14 cellular contexts compared by ENCODE assay signal in genomic region chr1:181094402-181094801, GRCh38. TPM values are rescaled to one million over a fixed set of nuclear protein-coding genes. Genes with fewer than 3 reads are reported as not detected.
DNase-seq lines count a peak whose midpoint lies in the region; ATAC-seq, FAIRE-seq and TF ChIP-seq lines count a peak whose summit lies in the region.
"Had no signal": no experiment of that assay in that cellular context is flagged by ENCODE, and none has a peak within 500 bp of the region (broad histone marks: within the 10 kb centered on the region; RNA-seq: fewer than 3 reads in every experiment).

No MANE protein-coding gene starts in this region.

- SMC1A ChIA-PET in GM12878 (lab: Charles Lee; ENCODE audit: uncharacterized antibody, unreplicated experiment) = interaction anchor here (0.9 to 39.2 kb wide), 3 partner anchors 8 to 57 kb away, joined by 3 to 1399 read pairs (median 123); no protein-coding TSS in a partner anchor

- H3K4me3 Mint-ChIP-seq in mesothelial cell of epicardium = no peak overlapping the region
- H3K4me3 Mint-ChIP-seq in stimulated activated effector memory CD8-positive, alpha-beta T cell treated with anti-CD3 and anti-CD28 coated beads, Interleukin-12 subunit alpha, Interleukin-12 subunit beta, amount 100 ng/mL, for 72 hours = peak overlapping the region; percentile 6
- H3K4me3 Mint-ChIP-seq in stimulated activated naive B cell treated with anti-CD40 and anti-IgM and Interleukin-4, amounts not matched to agents 10 μg/mL and 1 μg/mL and 100 μg/mL, for 72 hours = peak overlapping the region in 1 of 2 donors; percentile 69
- H3K4me3 Mint-ChIP-seq: activated naive CD8-positive, alpha-beta T cell treated with anti-CD3 and anti-CD28 coated beads for 36 hours had no signal

- peak overlapping the region; percentile 62 for H3K4ac ChIP-seq in IMR-90 (ENCODE audit: low read depth, low read length)

- H3K18ac ChIP-seq in IMR-90 (ENCODE audit: low read depth, low read length) = no peak overlapping the region

- H2BK20ac ChIP-seq in IMR-90 (ENCODE audit: low read depth, low read length) = no peak overlapping the region

- H4K91ac ChIP-seq in IMR-90 (ENCODE audit: insufficient read depth, low read depth, low read length) = peak overlapping the region; percentile 20; the same call in 1 of the 2 replicates

- H3K79me1 ChIP-seq in IMR-90 (ENCODE audit: low read depth in 1 of 2, low read length in 2 of 2) = peaks cover 8 to 44% of the 10 kb centered on the region in 2 experiments; a peak in 3 of 4 replicates

- H3K36me3 ChIP-seq in IMR-90 (ENCODE audit: control insufficient read depth, insufficient read depth, low read length) (peaks cover 3% of the 10 kb centered on the region; the same call in 1 of the 2 replicates), GM12878 (ENCODE audit: control insufficient read depth in 2 of 2, insufficient read depth in 2 of 2, low read length in 1 of 2) (peaks cover 0 to 18% of the 10 kb centered on the region in 2 experiments; a peak in 3 of 4 replicates)
- H3K36me3 ChIP-seq: thyroid gland had no signal

- H2AFZ ChIP-seq in IMR-90 (replicated peaks; ENCODE audit: low read length, poor library complexity) (no peak overlapping the region), GM12878 (ENCODE audit: control insufficient read depth, low read depth, low read length) (no peak overlapping the region)

- POLR2A ChIA-PET in IMR-90 (lab: Charles Lee; ENCODE audit: unreplicated experiment) = interaction anchor here (0.6 to 1.0 kb wide), 4 partner anchors 10 to 47 kb away, joined by 3 to 6 read pairs (median 4); no protein-coding TSS in a partner anchor
- POLR2A ChIA-PET in GM12878 (lab: Charles Lee) = interaction anchor here (4.1 to 16.3 kb wide), 2 partner anchors 11 to 35 kb away, joined by 18 to 256 read pairs; no protein-coding TSS in a partner anchor

- H3K9me3 ChIP-seq in IMR-90 (ENCODE audit: control insufficient read depth, insufficient read depth, low read length) (no peaks in the 10 kb centered on the region), GM12878 (replicated peaks; ENCODE audit: control insufficient read depth, insufficient read depth, low read length) (no peaks in the 10 kb centered on the region; the same call in 2 of the 3 replicates)
- H3K9me3 ChIP-seq: thyroid gland had no signal

- RAD21 ChIA-PET in GM12878 (lab: Charles Lee; ENCODE audit: unreplicated experiment) = interaction anchor here (1.0 to 26.9 kb wide), 2 partner anchors 41 to 61 kb away, joined by 3 to 966 read pairs; no protein-coding TSS in a partner anchor

- no peaks in the 10 kb centered on the region for H3K27me3 Mint-ChIP-seq in mesothelial cell of epicardium (ENCODE audit: low read depth)
- no peaks in the 10 kb centered on the region for H3K27me3 Mint-ChIP-seq in stimulated activated naive B cell treated with anti-CD40 and anti-IgM and Interleukin-4, amounts not matched to agents 10 μg/mL and 1 μg/mL and 100 μg/mL, for 72 hours
- H3K27me3 Mint-ChIP-seq: activated naive CD8-positive, alpha-beta T cell treated with anti-CD3 and anti-CD28 coated beads for 36 hours had no signal

- intact Hi-C loops in IMR-90 (cut with micrococcal nuclease) (loop anchor here (5.0 kb wide), 2 partner anchors 72 to 212 kb away; partner anchors contain the start of gene STX6), GM12878 (cut with micrococcal nuclease; ENCODE audit: unreplicated experiment) (no loop called here)

- H4K20me1 ChIP-seq in IMR-90 (ENCODE audit: insufficient read depth, low read length) (peaks cover 55% of the 10 kb centered on the region), GM12878 (ENCODE audit: control insufficient read depth, insufficient read depth) (peaks cover 5% of the 10 kb centered on the region; the same call in 1 of the 2 replicates)

- 0 out of 3 replicates have a peak overlapping the region, but pooled peaks have one; percentile 0 for H2BK15ac ChIP-seq in IMR-90 (ENCODE audit: low read depth, low read length)

- in situ Hi-C loops in IMR-90 (cut with MboI; ENCODE audit: low sequenced_read_pairs) = no loop called here
- in situ Hi-C loops in GM12878 (cut with MboI) = loop anchor here (5.0 kb wide), 1 partner anchor 38 kb away; no protein-coding TSS in a partner anchor

- H3K14ac ChIP-seq in IMR-90 (replicated peaks; ENCODE audit: low read depth, low read length) = 0 out of 2 replicates have a peak overlapping the region, but pooled peaks have one; percentile 53

- no peak for FAIRE-seq in GM12878 (lab: Jason Lieb, UNC)
- no peak for FAIRE-seq in GM12892 (lab: Jason Lieb, UNC)
- FAIRE-seq: frontal cortex, TTC549 had no signal

- H2AK5ac ChIP-seq in IMR-90 (ENCODE audit: low read depth, low read length) = peak overlapping the region; percentile 63; the same call in 1 of the 2 replicates

- no peak overlapping the region for H4K5ac ChIP-seq in IMR-90 (ENCODE audit: low read depth, low read length)

- no peak overlapping the region for H2AK9ac ChIP-seq in IMR-90 (replicated peaks; ENCODE audit: low read depth, low read length, poor library complexity)

- H3K27ac ChIP-seq in IMR-90 (ENCODE audit: insufficient read depth, low read length) (peak overlapping the region; percentile 56; the same call in 1 of the 2 replicates), GM12878 (ENCODE audit: control insufficient read depth, insufficient read depth) (no peak overlapping the region)

- dilution Hi-C loops in IMR-90 (cut with HindIII; ENCODE audit: low sequenced_read_pairs, unreplicated experiment) = no loop called here

- no CpG with 5 or more reads among the region's 3 CpGs for WGBS in IMR-90 (ENCODE audit: extremely low coverage in 2 of 2, insufficient read length in 1 of 2), 2 experiments
- 98% methylated on average over 3 of the region's 3 CpGs for WGBS in GM12878 (ENCODE audit: insufficient coverage, insufficient replicate concordance, low lambda C conversion rate, missing lambda C conversion rate)

- H3K27me3 ChIP-seq in IMR-90 (ENCODE audit: control insufficient read depth, insufficient read depth, low read length) (no peaks in the 10 kb centered on the region), GM12878 (replicated peaks in 1 of 2; ENCODE audit: control insufficient read depth in 2 of 2, insufficient read depth in 2 of 2, low read length in 1 of 2) (no peaks in the 10 kb centered on the region)
- H3K27me3 ChIP-seq: thyroid gland had no signal

- TF ChIP-seq EP300 in GM12878 (IDR thresholded peaks at IDR 0.05; ENCODE audit: borderline replicate concordance in 1 of 2, control insufficient read depth in 1 of 2, low read depth in 2 of 2, low read length in 2 of 2) = no peak

- peaks cover 1% of the 10 kb centered on the region for H3K36me3 Mint-ChIP-seq in mesothelial cell of epicardium
- peaks cover 64% of the 10 kb centered on the region for H3K36me3 Mint-ChIP-seq in stimulated activated effector memory CD8-positive, alpha-beta T cell treated with anti-CD3 and anti-CD28 coated beads, Interleukin-12 subunit alpha, Interleukin-12 subunit beta, amount 100 ng/mL, for 72 hours
- H3K36me3 Mint-ChIP-seq in stimulated activated naive B cell treated with anti-CD40 and anti-IgM and Interleukin-4, amounts not matched to agents 10 μg/mL and 1 μg/mL and 100 μg/mL, for 72 hours = peaks cover 53 to 73% of the 10 kb centered on the region in 2 donors

- no peak overlapping the region for H3K23ac ChIP-seq in IMR-90 (ENCODE audit: low read depth, low read length)

- H2BK5ac ChIP-seq in IMR-90 (ENCODE audit: low read depth, low read length, poor library complexity, severe bottlenecking) = peak overlapping the region; percentile 55

- TF ChIP-seq POLR2A in IMR-90 (IDR thresholded peaks at IDR 0.05; ENCODE audit: low read depth, low read length) (no peak), GM12878 (IDR thresholded peaks at IDR 0.05; ENCODE audit: low read depth, low read length) (no peak), GM12892 (IDR thresholded peaks at IDR 0.05; ENCODE audit: low read depth, low read length) (no peak)

- peak overlapping the region; percentile 94 for H3K27ac Mint-ChIP-seq in mesothelial cell of epicardium
- no peak overlapping the region for H3K27ac Mint-ChIP-seq in stimulated activated effector memory CD8-positive, alpha-beta T cell treated with anti-CD3 and anti-CD28 coated beads, Interleukin-12 subunit alpha, Interleukin-12 subunit beta, amount 100 ng/mL, for 72 hours
- H3K27ac Mint-ChIP-seq in stimulated activated naive B cell treated with anti-CD40 and anti-IgM and Interleukin-4, amounts not matched to agents 10 μg/mL and 1 μg/mL and 100 μg/mL, for 72 hours = no peak overlapping the region
- H3K27ac Mint-ChIP-seq: activated naive CD8-positive, alpha-beta T cell treated with anti-CD3 and anti-CD28 coated beads for 36 hours had no signal

- no peaks in the 10 kb centered on the region for H3K9me3 Mint-ChIP-seq in mesothelial cell of epicardium
- no peaks in the 10 kb centered on the region for H3K9me3 Mint-ChIP-seq in stimulated activated effector memory CD8-positive, alpha-beta T cell treated with anti-CD3 and anti-CD28 coated beads, Interleukin-12 subunit alpha, Interleukin-12 subunit beta, amount 100 ng/mL, for 72 hours
- H3K9me3 Mint-ChIP-seq in stimulated activated naive B cell treated with anti-CD40 and anti-IgM and Interleukin-4, amounts not matched to agents 10 μg/mL and 1 μg/mL and 100 μg/mL, for 72 hours = no peaks in the 10 kb centered on the region
- H3K9me3 Mint-ChIP-seq: activated naive CD8-positive, alpha-beta T cell treated with anti-CD3 and anti-CD28 coated beads for 36 hours had no signal

- no peak overlapping the region for H3K4me3 ChIP-seq in IMR-90 (ENCODE audit: insufficient read depth, low read depth, low read length)
- no peak overlapping the region for H3K4me3 ChIP-seq in GM12878
- H3K4me3 ChIP-seq: thyroid gland had no signal

- DNase-seq in IMR-90 (no peak), GM12878 (ENCODE audit: low read depth, low spot score) (no peak), mesothelial cell of epicardium (ENCODE audit: low spot score in 2 of 2, unreplicated experiment in 2 of 2) (no peak), GM12892 (ENCODE audit: insufficient read length) (no peak), GM10266 (ENCODE audit: extremely low spot score) (no peak)
- no peak for DNase-seq in stimulated activated effector memory CD8-positive, alpha-beta T cell treated with anti-CD3 and anti-CD28 coated beads, Interleukin-12 subunit alpha, Interleukin-12 subunit beta, amount 100 ng/mL, for 72 hours (ENCODE audit: low spot score in 2 of 2)
- DNase-seq in stimulated activated naive B cell treated with anti-CD40 and anti-IgM and Interleukin-4, amounts not matched to agents 10 μg/mL and 1 μg/mL and 100 μg/mL, for 72 hours = no peak
- DNase-seq: activated naive CD8-positive, alpha-beta T cell treated with anti-CD3 and anti-CD28 coated beads for 36 hours; COR-L47; NCI-H774; thyroid gland had no signal

- 0 out of 2 replicates have a peak overlapping the region, but pooled peaks have one; percentile 29 for H2BK120ac ChIP-seq in IMR-90 (ENCODE audit: low read depth, low read length)

- TF ChIP-seq CTCF in IMR-90 (conservative IDR thresholded peaks at IDR 0.05; ENCODE audit: low read depth, low read length) = no peak
- no peak for TF ChIP-seq CTCF in GM12878 (IDR thresholded peaks at IDR 0.05 in 2 of 3, conservative IDR thresholded peaks at IDR 0.05 in 1 of 3; ENCODE audit: control insufficient read depth in 2 of 3, extremely low read depth in 1 of 3, insufficient read depth in 1 of 3, low read depth in 3 of 3, low read length in 3 of 3)
- no peak for TF ChIP-seq CTCF in mesothelial cell of epicardium (IDR thresholded peaks at IDR 0.05; ENCODE audit: unreplicated experiment)
- TF ChIP-seq CTCF in GM10266 (IDR thresholded peaks at IDR 0.05; ENCODE audit: control insufficient read depth, insufficient read depth, low read depth, missing control alignments) = no peak

- H3K4me1 Mint-ChIP-seq in mesothelial cell of epicardium = peaks cover 76% of the 10 kb centered on the region
- peaks cover 81% of the 10 kb centered on the region for H3K4me1 Mint-ChIP-seq in stimulated activated effector memory CD8-positive, alpha-beta T cell treated with anti-CD3 and anti-CD28 coated beads, Interleukin-12 subunit alpha, Interleukin-12 subunit beta, amount 100 ng/mL, for 72 hours
- peaks cover 46 to 77% of the 10 kb centered on the region in 2 donors for H3K4me1 Mint-ChIP-seq in stimulated activated naive B cell treated with anti-CD40 and anti-IgM and Interleukin-4, amounts not matched to agents 10 μg/mL and 1 μg/mL and 100 μg/mL, for 72 hours

- ATAC-seq in IMR-90 (ENCODE audit: low read depth) (no peak), GM12878 (no peak), GM19328 (IDR thresholded peaks at IDR 0.05; ENCODE audit: unreplicated experiment) (no peak)
- ATAC-seq in stimulated activated effector memory CD8-positive, alpha-beta T cell treated with anti-CD3 and anti-CD28 coated beads, Interleukin-12 subunit alpha, Interleukin-12 subunit beta, amount 100 ng/mL, for 72 hours = no peak
- no peak for ATAC-seq in stimulated activated naive B cell treated with anti-CD40 and anti-IgM and Interleukin-4, amounts not matched to agents 10 μg/mL and 1 μg/mL and 100 μg/mL, for 72 hours (replicated peaks)

- peak overlapping the region; percentile 20; the same call in 1 of the 2 replicates for H3K4me2 ChIP-seq in IMR-90 (ENCODE audit: low read depth, low read length)
- peak overlapping the region; percentile 9; the same call in 1 of the 2 replicates for H3K4me2 ChIP-seq in GM12878 (ENCODE audit: control insufficient read depth, insufficient read depth)

- H3K9ac ChIP-seq in IMR-90 (ENCODE audit: low read depth, low read length) (peak overlapping the region; percentile 11; the same call in 1 of the 2 replicates), GM12878 (ENCODE audit: control insufficient read depth, insufficient read depth, low read length) (no peak overlapping the region)

- H4K8ac ChIP-seq in IMR-90 (ENCODE audit: low read depth in 2 of 2, low read length in 2 of 2) = peak overlapping the region in 1 of 2 experiments; percentile 51; a peak in 2 of 4 replicates

- H3K56ac ChIP-seq in IMR-90 (ENCODE audit: extremely low read depth, insufficient read depth, low read length) = no peak overlapping the region

- TF ChIP-seq RAD21 in IMR-90 (IDR thresholded peaks at IDR 0.05; ENCODE audit: low read length) (no peak), GM12878 (IDR thresholded peaks at IDR 0.05; ENCODE audit: insufficient read depth, low read depth, low read length) (no peak)

- H3K9me1 ChIP-seq in IMR-90 (ENCODE audit: insufficient read depth, low read length) = peaks cover 13% of the 10 kb centered on the region; the same call in 1 of the 2 replicates

- H3K4me1 ChIP-seq in IMR-90 (ENCODE audit: control insufficient read depth, insufficient read depth, low read length) = peaks cover 23% of the 10 kb centered on the region
- peaks cover 38% of the 10 kb centered on the region for H3K4me1 ChIP-seq in GM12878 (ENCODE audit: control insufficient read depth, insufficient read depth, low read length)

- CTCF ChIA-PET in IMR-90 (lab: Yijun Ruan, JAX) (interaction anchor here (0.7 to 1.7 kb wide), 2 partner anchors 48 to 579 kb away, joined by 3 to 8 read pairs; no protein-coding TSS in a partner anchor), GM12878 (lab: Yijun Ruan, JAX) (interaction anchor here (1.3 to 38.4 kb wide), 3 partner anchors 10 to 57 kb away, joined by 4 to 1067 read pairs (median 6); no protein-coding TSS in a partner anchor)

- H3K79me2 ChIP-seq in GM12878 (ENCODE audit: control insufficient read depth, insufficient read depth, low read length) = peaks cover 50% of the 10 kb centered on the region

- BruUV-seq in IMR-90 (replicated peaks; lab: Mats Ljungman, UMichigan) = no TSS peak
- BruUV-seq in GM12878 (replicated peaks; lab: Mats Ljungman, UMichigan) = no TSS peak

RNA-seq across cellular contexts. Expression of gene IER5, which starts 5.9 kb away (rescaled TPM):
- total RNA-seq in IMR-90 (2012; rRNA removed) (15.8 and 29.4 TPM in 2 replicates), GM12878 (2014; rRNA removed) (65.4 and 69.4 TPM in 2 replicates), GM12878 (2014; rRNA removed; fragmentation: Illumina TruSeq; extraction: Trizol) (32.7 and 34.9 TPM in 2 replicates), GM12878 (2021) (73.9 and 75.2 TPM in 2 replicates), mesothelial cell of epicardium (12.9 to 14.1 TPM (median 13.4 TPM) in 3 replicates)
- polyA plus RNA-seq in IMR-90 (2012; rRNA removed) (27.1 and 28.9 TPM in 2 replicates), GM12878 (2011; rRNA removed) (36.4 and 44.1 TPM in 2 replicates), GM12878 (2014; fragmentation: Illumina TruSeq; extraction: Trizol) (22.4 and 26.2 TPM in 2 replicates), GM12878 (2014; fragmentation: Nextera tagmentation; extraction: Ambion mirVana) (10 to 100 TPM in 1 of 2 experiments, 1 to 10 TPM in 1; 6.2 to 19.5 TPM), GM12878 (2014; rRNA removed) (52.3 and 62.0 TPM in 2 replicates), GM12878 (2016; fragmentation: Nextera tagmentation; extraction: Ambion mirVana) (10 to 100 TPM in 1 of 2 experiments, 1 to 10 TPM in 1; 4.3 to 11.7 TPM)
- polyA plus RNA-seq in IMR-90 (2012; cell fraction: cytosol; rRNA removed) = 22.5 and 29.5 TPM in 2 replicates
- polyA plus RNA-seq in IMR-90 (2012; cell fraction: nucleus; rRNA removed; ENCODE audit: low replicate concordance) = 32.6 and 44.5 TPM in 2 replicates
- 88.8 and 93.7 TPM in 2 replicates for total RNA-seq in GM12878 (2013; cell fraction: nucleolus; rRNA removed)
- polyA plus RNA-seq in GM12878 (2011; ENCODE audit: low read depth) = 6.6 TPM
- 32.3 and 38.9 TPM in 2 replicates for polyA plus RNA-seq in GM12878 (2011; cell fraction: cytosol; rRNA removed)
- polyA plus RNA-seq in GM12878 (2011; cell fraction: nucleus; rRNA removed) = 59.7 and 70.4 TPM in 2 replicates
- polyA plus RNA-seq in GM12878 (2012) = 24.5 and 28.7 TPM in 2 replicates
- 30.4 and 44.0 TPM in 2 replicates for polyA minus RNA-seq in GM12878 (2011; rRNA and poly(A)+ RNA removed)
- 24.5 TPM in 2 replicates for polyA minus RNA-seq in GM12878 (2011; cell fraction: cytosol; rRNA and poly(A)+ RNA removed)
- 69.0 and 99.9 TPM in 2 replicates for polyA minus RNA-seq in GM12878 (2011; cell fraction: nucleus; rRNA and poly(A)+ RNA removed)
- 33.4 TPM for polyA plus RNA-seq in GM12892 (2012; ENCODE audit: missing spikeins)
